14 cellular contexts compared by ENCODE assay signal in genomic region chr2:37802106-37802791, GRCh38.
DNase-seq lines count a peak whose midpoint lies in the region; ATAC-seq and TF ChIP-seq lines count a peak whose summit lies in the region.
"Had no signal": no experiment of that assay in that cellular context is flagged by ENCODE, and none has a peak within 500 bp of the region (broad histone marks: within the 10 kb centered on the region; RNA-seq: fewer than 3 reads in every experiment).

No MANE protein-coding gene starts in this region.

- H3K9me3 Mint-ChIP-seq in osteocyte (ENCODE audit: unreplicated experiment): peaks cover 4% of the 10 kb centered on the region
- H3K9me3 Mint-ChIP-seq: immature natural killer cell had no signal

- TF ChIP-seq CTCF in epithelial cell of esophagus (IDR thresholded peaks at IDR 0.05; ENCODE audit: insufficient read depth, low read depth, low read length, missing control alignments): no peak
- no peak for TF ChIP-seq CTCF in osteocyte (IDR thresholded peaks at IDR 0.05)
- no peak for TF ChIP-seq CTCF in GM20000 (IDR thresholded peaks at IDR 0.05; ENCODE audit: extremely low read depth, missing control alignments)

- no peaks in the 10 kb centered on the region for H3K36me3 Mint-ChIP-seq in osteocyte (ENCODE audit: unreplicated experiment)
- H3K36me3 Mint-ChIP-seq: stimulated activated effector memory CD8-positive, alpha-beta T cell treated with anti-CD3 and anti-CD28 coated beads, Interleukin-12 subunit alpha, Interleukin-12 subunit beta, amount 100 ng/mL, for 72 hours had no signal

- H3K27ac Mint-ChIP-seq in osteocyte (ENCODE audit: unreplicated experiment): peak overlapping the region; percentile 82
- H3K27ac Mint-ChIP-seq: activated T-cell treated with anti-CD3 and anti-CD28 coated beads, Interleukin-2, amount 50 U/mL, for 72 hours; immature natural killer cell; stimulated activated effector memory CD8-positive, alpha-beta T cell treated with anti-CD3 and anti-CD28 coated beads, Interleukin-12 subunit alpha, Interleukin-12 subunit beta, amount 100 ng/mL, for 72 hours had no signal

- DNase-seq in EH (ENCODE audit: low read depth) (peak; percentile 79), NCI-H69 (lab: John Stamatoyannopoulos, UW) (peak; percentile 4), epithelial cell of esophagus (ENCODE audit: low read depth) (peak; percentile 92), osteocyte (ENCODE audit: extremely low spot score, unreplicated experiment) (no peak), NCI-H1694 (lab: John Stamatoyannopoulos, UW) (no peak), NCI-H1105 treated with DMSO at 0.1 percent for 48 hours (lab: John Stamatoyannopoulos, UW) (no peak), GM20000 (ENCODE audit: low spot score) (no peak)
- DNase-seq: activated T-cell treated with anti-CD3 and anti-CD28 coated beads, Interleukin-2, amount 50 U/mL, for 72 hours; immature natural killer cell had no signal

- H3K4me3 ChIP-seq in epithelial cell of esophagus (ENCODE audit: low read length): no peak overlapping the region
- H3K4me3 ChIP-seq: K562, SK-N-MC had no signal

- no peak overlapping the region for H3K4me3 Mint-ChIP-seq in osteocyte (ENCODE audit: unreplicated experiment)
- H3K4me3 Mint-ChIP-seq: activated T-cell treated with anti-CD3 and anti-CD28 coated beads, Interleukin-2, amount 50 U/mL, for 72 hours; immature natural killer cell; neural crest cell; stimulated activated effector memory CD8-positive, alpha-beta T cell treated with anti-CD3 and anti-CD28 coated beads, Interleukin-12 subunit alpha, Interleukin-12 subunit beta, amount 100 ng/mL, for 72 hours had no signal

- H3K27me3 Mint-ChIP-seq in osteocyte (ENCODE audit: unreplicated experiment): no peaks in the 10 kb centered on the region

- peaks cover 48% of the 10 kb centered on the region for H3K4me1 Mint-ChIP-seq in osteocyte (ENCODE audit: unreplicated experiment)
- H3K4me1 Mint-ChIP-seq: immature natural killer cell; neural crest cell; stimulated activated effector memory CD8-positive, alpha-beta T cell treated with anti-CD3 and anti-CD28 coated beads, Interleukin-12 subunit alpha, Interleukin-12 subunit beta, amount 100 ng/mL, for 72 hours had no signal

- no peak for ATAC-seq in HG03432 (IDR thresholded peaks at IDR 0.05; ENCODE audit: unreplicated experiment)
- ATAC-seq: activated T-cell treated with anti-CD3 and anti-CD28 coated beads, Interleukin-2, amount 50 U/mL, for 72 hours; K562; stimulated activated effector memory CD8-positive, alpha-beta T cell treated with anti-CD3 and anti-CD28 coated beads, Interleukin-12 subunit alpha, Interleukin-12 subunit beta, amount 100 ng/mL, for 72 hours had no signal

Comparison
In these comparisons a context has a peak if more than half of its experiments do, and no peak if none do; other contexts are left out.
1. DNase-seq: peak in EH (single experiment), NCI-H69 (single experiment) and epithelial cell of esophagus (single experiment); none in osteocyte (single experiment), NCI-H1694 (single experiment), NCI-H1105 treated with DMSO at 0.1 percent for 48 hours (single experiment) and GM20000 (single experiment).